Comparison of ENCODE assay signal across 1 cellular context in the genomic region with DNA sequence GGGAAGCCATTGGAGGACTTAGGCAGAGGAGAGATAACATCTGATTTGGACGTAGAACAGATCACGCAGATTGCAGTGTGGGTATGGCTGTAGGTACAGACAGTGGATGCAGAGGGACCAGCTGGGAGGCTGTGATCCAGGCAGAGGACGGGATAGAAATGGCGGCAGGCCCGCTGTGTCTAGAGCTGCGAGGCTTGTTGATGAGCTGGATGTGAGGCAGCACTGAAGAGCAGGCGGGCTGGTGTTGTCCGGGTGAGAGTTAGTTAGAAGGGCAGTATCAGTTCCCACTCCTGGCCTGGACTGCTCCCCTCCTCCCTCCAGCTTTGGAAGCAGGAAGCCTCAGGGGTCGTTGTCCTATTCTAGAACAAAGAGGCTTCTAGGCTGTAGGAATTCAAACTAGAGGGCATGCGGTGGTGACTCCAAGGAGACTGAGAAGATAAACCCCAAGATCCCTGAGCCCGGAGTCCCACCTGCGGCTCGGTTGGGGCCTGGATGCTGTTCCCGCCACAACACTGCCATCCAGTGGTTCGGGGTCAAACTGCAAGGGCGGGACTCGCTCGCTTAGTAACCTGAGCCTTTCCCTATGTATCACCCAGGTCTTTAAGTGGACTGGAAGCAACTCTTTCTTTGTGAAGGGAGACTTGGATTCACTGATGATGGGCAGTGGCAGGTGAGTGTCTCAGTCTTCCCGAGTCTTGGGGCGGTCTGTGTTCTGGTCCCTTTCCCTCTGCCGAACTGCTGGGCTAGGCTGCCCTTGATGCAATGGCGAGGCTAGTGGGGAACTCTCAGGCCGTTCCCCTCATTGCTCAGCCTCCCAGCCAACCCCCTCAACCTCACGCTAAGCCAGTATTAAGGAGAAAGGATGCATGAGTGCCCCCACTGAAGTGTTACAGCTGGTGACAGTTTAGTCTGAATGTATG.
TF ChIP-seq lines count a peak whose summit lies in the region.

No MANE protein-coding gene starts in this region.

TF ChIP-seq in HepG2, 621 proteins besides CTCF, POLR2A, EP300 and RAD21 (continued from another document and continues in another):
- TF ChIP-seq MYNN (CRISPR knock-in tag; IDR thresholded peaks at IDR 0.05; ENCODE audit: low read depth) (no peak), ZNF33B (CRISPR knock-in tag; IDR thresholded peaks at IDR 0.05) (no peak), ZNF878 (CRISPR knock-in tag; IDR thresholded peaks at IDR 0.05) (no peak), ATRX (CRISPR knock-in tag; IDR thresholded peaks at IDR 0.05; ENCODE audit: borderline replicate concordance) (peak; percentile 54; the same call in 1 of the 2 replicates), ZNF75D (CRISPR knock-in tag; IDR thresholded peaks at IDR 0.05; ENCODE audit: borderline replicate concordance) (no peak), SETDB1 (CRISPR knock-in tag; IDR thresholded peaks at IDR 0.05; ENCODE audit: borderline replicate concordance) (no peak), ZSCAN29 (CRISPR knock-in tag; conservative IDR thresholded peaks at IDR 0.05) (peak; percentile 68; the same call in 1 of the 2 replicates), NPAS2 (CRISPR knock-in tag; IDR thresholded peaks at IDR 0.05; ENCODE audit: borderline replicate concordance) (no peak), SNAI1 (CRISPR knock-in tag; IDR thresholded peaks at IDR 0.05; ENCODE audit: borderline replicate concordance) (0 out of 2 replicates have a peak, but pooled peaks have one; percentile 62), ATAD3A (CRISPR knock-in tag; IDR thresholded peaks at IDR 0.05) (no peak), CENPX (CRISPR knock-in tag; IDR thresholded peaks at IDR 0.05) (no peak), ATF7 (IDR thresholded peaks at IDR 0.05) (no peak), ATF7 (CRISPR knock-in tag; IDR thresholded peaks at IDR 0.05) (no peak), MED8 (CRISPR knock-in tag; IDR thresholded peaks at IDR 0.05; ENCODE audit: insufficient replicate concordance) (peak; percentile 48), KLF13 (CRISPR knock-in tag; IDR thresholded peaks at IDR 0.05) (0 out of 2 replicates have a peak, but pooled peaks have one; percentile 78), ZNF546 (CRISPR knock-in tag; conservative IDR thresholded peaks at IDR 0.05) (no peak), TBP (CRISPR knock-in tag; IDR thresholded peaks at IDR 0.05) (no peak), ZNF431 (CRISPR knock-in tag; IDR thresholded peaks at IDR 0.05; ENCODE audit: borderline replicate concordance, low read depth) (0 out of 2 replicates have a peak, but pooled peaks have one; percentile 38), KDM6A (CRISPR knock-in tag; IDR thresholded peaks at IDR 0.05; ENCODE audit: low read depth) (no peak), TRIM24 (CRISPR knock-in tag; IDR thresholded peaks at IDR 0.05) (no peak), RCOR2 (CRISPR knock-in tag; IDR thresholded peaks at IDR 0.05) (no peak), JUN (CRISPR knock-in tag; IDR thresholded peaks at IDR 0.05) (no peak), ZNF354B (CRISPR knock-in tag; IDR thresholded peaks at IDR 0.05) (no peak), MIER2 (CRISPR knock-in tag; IDR thresholded peaks at IDR 0.05) (no peak), ZBTB42 (CRISPR knock-in tag; IDR thresholded peaks at IDR 0.05) (no peak), PHF5A (CRISPR knock-in tag; IDR thresholded peaks at IDR 0.05; ENCODE audit: low read depth, unreplicated experiment) (no peak), ZBTB21 (CRISPR knock-in tag; IDR thresholded peaks at IDR 0.05) (0 out of 2 replicates have a peak, but pooled peaks have one; percentile 53), ZNF841 (CRISPR knock-in tag; IDR thresholded peaks at IDR 0.05; ENCODE audit: borderline replicate concordance) (no peak), GTF3A (CRISPR knock-in tag; conservative IDR thresholded peaks at IDR 0.05) (no peak), ZNF101 (CRISPR knock-in tag; IDR thresholded peaks at IDR 0.05; ENCODE audit: borderline replicate concordance, low read depth) (no peak), ZNF7 (CRISPR knock-in tag; IDR thresholded peaks at IDR 0.05) (no peak)
- TF ChIP-seq, protein P1, sequence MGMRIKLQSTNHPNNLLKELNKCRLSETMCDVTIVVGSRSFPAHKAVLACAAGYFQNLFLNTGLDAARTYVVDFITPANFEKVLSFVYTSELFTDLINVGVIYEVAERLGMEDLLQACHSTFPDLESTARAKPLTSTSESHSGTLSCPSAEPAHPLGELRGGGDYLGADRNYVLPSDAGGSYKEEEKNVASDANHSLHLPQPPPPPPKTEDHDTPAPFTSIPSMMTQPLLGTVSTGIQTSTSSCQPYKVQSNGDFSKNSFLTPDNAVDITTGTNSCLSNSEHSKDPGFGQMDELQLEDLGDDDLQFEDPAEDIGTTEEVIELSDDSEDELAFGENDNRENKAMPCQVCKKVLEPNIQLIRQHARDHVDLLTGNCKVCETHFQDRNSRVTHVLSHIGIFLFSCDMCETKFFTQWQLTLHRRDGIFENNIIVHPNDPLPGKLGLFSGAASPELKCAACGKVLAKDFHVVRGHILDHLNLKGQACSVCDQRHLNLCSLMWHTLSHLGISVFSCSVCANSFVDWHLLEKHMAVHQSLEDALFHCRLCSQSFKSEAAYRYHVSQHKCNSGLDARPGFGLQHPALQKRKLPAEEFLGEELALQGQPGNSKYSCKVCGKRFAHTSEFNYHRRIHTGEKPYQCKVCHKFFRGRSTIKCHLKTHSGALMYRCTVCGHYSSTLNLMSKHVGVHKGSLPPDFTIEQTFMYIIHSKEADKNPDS (CRISPR knock-in tag; IDR thresholded peaks at IDR 0.05) = no peak
- TF ChIP-seq, protein P2, sequence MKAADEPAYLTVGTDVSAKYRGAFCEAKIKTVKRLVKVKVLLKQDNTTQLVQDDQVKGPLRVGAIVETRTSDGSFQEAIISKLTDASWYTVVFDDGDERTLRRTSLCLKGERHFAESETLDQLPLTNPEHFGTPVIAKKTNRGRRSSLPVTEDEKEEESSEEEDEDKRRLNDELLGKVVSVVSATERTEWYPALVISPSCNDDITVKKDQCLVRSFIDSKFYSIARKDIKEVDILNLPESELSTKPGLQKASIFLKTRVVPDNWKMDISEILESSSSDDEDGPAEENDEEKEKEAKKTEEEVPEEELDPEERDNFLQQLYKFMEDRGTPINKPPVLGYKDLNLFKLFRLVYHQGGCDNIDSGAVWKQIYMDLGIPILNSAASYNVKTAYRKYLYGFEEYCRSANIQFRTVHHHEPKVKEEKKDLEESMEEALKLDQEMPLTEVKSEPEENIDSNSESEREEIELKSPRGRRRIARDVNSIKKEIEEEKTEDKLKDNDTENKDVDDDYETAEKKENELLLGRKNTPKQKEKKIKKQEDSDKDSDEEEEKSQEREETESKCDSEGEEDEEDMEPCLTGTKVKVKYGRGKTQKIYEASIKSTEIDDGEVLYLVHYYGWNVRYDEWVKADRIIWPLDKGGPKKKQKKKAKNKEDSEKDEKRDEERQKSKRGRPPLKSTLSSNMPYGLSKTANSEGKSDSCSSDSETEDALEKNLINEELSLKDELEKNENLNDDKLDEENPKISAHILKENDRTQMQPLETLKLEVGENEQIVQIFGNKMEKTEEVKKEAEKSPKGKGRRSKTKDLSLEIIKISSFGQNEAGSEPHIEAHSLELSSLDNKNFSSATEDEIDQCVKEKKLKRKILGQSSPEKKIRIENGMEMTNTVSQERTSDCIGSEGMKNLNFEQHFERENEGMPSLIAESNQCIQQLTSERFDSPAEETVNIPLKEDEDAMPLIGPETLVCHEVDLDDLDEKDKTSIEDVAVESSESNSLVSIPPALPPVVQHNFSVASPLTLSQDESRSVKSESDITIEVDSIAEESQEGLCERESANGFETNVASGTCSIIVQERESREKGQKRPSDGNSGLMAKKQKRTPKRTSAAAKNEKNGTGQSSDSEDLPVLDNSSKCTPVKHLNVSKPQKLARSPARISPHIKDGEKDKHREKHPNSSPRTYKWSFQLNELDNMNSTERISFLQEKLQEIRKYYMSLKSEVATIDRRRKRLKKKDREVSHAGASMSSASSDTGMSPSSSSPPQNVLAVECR (CRISPR knock-in tag; IDR thresholded peaks at IDR 0.05; ENCODE audit: borderline replicate concordance) = peak; percentile 79
- TF ChIP-seq, protein P3, sequence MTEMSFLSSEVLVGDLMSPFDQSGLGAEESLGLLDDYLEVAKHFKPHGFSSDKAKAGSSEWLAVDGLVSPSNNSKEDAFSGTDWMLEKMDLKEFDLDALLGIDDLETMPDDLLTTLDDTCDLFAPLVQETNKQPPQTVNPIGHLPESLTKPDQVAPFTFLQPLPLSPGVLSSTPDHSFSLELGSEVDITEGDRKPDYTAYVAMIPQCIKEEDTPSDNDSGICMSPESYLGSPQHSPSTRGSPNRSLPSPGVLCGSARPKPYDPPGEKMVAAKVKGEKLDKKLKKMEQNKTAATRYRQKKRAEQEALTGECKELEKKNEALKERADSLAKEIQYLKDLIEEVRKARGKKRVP (CRISPR knock-in tag; IDR thresholded peaks at IDR 0.05) = no peak
- TF ChIP-seq, protein P4, sequence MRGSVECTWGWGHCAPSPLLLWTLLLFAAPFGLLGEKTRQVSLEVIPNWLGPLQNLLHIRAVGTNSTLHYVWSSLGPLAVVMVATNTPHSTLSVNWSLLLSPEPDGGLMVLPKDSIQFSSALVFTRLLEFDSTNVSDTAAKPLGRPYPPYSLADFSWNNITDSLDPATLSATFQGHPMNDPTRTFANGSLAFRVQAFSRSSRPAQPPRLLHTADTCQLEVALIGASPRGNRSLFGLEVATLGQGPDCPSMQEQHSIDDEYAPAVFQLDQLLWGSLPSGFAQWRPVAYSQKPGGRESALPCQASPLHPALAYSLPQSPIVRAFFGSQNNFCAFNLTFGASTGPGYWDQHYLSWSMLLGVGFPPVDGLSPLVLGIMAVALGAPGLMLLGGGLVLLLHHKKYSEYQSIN (CRISPR knock-in tag; IDR thresholded peaks at IDR 0.05; ENCODE audit: borderline replicate concordance) = no peak
- TF ChIP-seq, protein P5, sequence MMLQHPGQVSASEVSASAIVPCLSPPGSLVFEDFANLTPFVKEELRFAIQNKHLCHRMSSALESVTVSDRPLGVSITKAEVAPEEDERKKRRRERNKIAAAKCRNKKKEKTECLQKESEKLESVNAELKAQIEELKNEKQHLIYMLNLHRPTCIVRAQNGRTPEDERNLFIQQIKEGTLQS (CRISPR knock-in tag; IDR thresholded peaks at IDR 0.05) = no peak
- TF ChIP-seq, protein P6, sequence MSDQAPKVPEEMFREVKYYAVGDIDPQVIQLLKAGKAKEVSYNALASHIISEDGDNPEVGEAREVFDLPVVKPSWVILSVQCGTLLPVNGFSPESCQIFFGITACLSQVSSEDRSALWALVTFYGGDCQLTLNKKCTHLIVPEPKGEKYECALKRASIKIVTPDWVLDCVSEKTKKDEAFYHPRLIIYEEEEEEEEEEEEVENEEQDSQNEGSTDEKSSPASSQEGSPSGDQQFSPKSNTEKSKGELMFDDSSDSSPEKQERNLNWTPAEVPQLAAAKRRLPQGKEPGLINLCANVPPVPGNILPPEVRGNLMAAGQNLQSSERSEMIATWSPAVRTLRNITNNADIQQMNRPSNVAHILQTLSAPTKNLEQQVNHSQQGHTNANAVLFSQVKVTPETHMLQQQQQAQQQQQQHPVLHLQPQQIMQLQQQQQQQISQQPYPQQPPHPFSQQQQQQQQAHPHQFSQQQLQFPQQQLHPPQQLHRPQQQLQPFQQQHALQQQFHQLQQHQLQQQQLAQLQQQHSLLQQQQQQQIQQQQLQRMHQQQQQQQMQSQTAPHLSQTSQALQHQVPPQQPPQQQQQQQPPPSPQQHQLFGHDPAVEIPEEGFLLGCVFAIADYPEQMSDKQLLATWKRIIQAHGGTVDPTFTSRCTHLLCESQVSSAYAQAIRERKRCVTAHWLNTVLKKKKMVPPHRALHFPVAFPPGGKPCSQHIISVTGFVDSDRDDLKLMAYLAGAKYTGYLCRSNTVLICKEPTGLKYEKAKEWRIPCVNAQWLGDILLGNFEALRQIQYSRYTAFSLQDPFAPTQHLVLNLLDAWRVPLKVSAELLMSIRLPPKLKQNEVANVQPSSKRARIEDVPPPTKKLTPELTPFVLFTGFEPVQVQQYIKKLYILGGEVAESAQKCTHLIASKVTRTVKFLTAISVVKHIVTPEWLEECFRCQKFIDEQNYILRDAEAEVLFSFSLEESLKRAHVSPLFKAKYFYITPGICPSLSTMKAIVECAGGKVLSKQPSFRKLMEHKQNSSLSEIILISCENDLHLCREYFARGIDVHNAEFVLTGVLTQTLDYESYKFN (CRISPR knock-in tag; conservative IDR thresholded peaks at IDR 0.05) = 0 out of 2 replicates have a peak, but pooled peaks have one; percentile 16
- TF ChIP-seq, protein P7, sequence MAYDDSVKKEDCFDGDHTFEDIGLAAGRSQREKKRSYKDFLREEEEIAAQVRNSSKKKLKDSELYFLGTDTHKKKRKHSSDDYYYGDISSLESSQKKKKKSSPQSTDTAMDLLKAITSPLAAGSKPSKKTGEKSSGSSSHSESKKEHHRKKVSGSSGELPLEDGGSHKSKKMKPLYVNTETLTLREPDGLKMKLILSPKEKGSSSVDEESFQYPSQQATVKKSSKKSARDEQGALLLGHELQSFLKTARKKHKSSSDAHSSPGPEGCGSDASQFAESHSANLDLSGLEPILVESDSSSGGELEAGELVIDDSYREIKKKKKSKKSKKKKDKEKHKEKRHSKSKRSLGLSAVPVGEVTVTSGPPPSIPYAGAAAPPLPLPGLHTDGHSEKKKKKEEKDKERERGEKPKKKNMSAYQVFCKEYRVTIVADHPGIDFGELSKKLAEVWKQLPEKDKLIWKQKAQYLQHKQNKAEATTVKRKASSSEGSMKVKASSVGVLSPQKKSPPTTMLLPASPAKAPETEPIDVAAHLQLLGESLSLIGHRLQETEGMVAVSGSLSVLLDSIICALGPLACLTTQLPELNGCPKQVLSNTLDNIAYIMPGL (CRISPR knock-in tag; IDR thresholded peaks at IDR 0.05; ENCODE audit: borderline replicate concordance in 1 of 2, low read depth in 1 of 2) = peak; percentile 83 to 94
- TF ChIP-seq, protein P8, sequence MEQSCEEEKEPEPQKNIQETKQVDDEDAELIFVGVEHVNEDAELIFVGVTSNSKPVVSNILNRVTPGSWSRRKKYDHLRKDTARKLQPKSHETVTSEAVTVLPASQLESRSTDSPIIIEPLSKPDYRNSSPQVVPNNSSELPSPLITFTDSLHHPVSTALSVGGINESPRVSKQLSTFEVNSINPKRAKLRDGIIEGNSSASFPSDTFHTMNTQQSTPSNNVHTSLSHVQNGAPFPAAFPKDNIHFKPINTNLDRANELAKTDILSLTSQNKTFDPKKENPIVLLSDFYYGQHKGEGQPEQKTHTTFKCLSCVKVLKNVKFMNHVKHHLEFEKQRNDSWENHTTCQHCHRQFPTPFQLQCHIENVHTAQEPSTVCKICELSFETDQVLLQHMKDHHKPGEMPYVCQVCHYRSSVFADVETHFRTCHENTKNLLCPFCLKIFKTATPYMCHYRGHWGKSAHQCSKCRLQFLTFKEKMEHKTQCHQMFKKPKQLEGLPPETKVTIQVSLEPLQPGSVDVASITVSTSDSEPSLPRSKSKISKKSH (CRISPR knock-in tag; IDR thresholded peaks at IDR 0.05; ENCODE audit: borderline replicate concordance) = peak; percentile 91
- TF ChIP-seq, protein P9, sequence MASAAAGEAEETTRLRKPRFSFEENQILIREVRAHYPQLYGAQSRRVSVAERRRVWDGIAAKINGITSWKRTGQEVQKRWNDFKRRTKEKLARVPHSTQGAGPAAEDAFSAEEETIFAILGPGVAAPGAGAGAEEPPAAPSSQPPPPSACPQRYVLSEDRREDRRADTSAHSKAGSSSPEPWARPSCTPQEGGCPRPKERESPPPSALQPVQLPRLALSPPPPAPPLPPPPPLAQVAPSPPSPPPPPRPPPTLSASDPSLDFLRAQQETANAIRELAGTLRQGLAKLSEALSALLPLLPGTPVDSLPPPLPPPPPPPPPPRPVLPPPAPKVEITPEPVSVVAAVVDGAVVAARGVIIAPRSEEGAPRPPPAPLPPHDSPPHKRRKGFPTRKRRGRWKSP (CRISPR knock-in tag; IDR thresholded peaks at IDR 0.05) = no peak; the same call in 1 of the 2 replicates
